ENCODE assay signal across 26 cellular contexts in genomic region chr10:89175821-89176220, GRCh38.
"Had no signal": no experiment of that assay in that cellular context is flagged by ENCODE, and none has a peak within 500 bp of the region (broad histone marks: within the 10 kb centered on the region; RNA-seq: fewer than 3 reads in every experiment).

No MANE protein-coding gene starts in this region.

- FAIRE-seq: bronchial epithelial cell had no signal

- DNase-seq: activated B cell treated with CpG ODN at 0.5 μM for 24 hours; activated CD4-positive, alpha-beta T cell treated with anti-CD3 and anti-CD28 coated beads for 1 hour; activated CD4-positive, alpha-beta T cell treated with anti-CD3 and anti-CD28 coated beads, Interleukin-2, amount 10 ng/mL, durations not matched to agents 24 days and 14 days; activated CD4-positive, alpha-beta T cell treated with anti-CD3 and anti-CD28 coated beads, Interleukin-2, amount 50 U/mL, for 48 hours; activated CD8-positive, alpha-beta memory T cell treated with anti-CD3 and anti-CD28 coated beads, Interleukin-2, amount 10 ng/mL, durations not matched to agents 7 days and 5 days; activated effector memory CD4-positive, alpha-beta T cell treated with Interleukin-2 at 50 U/mL for 16 hours; activated naive CD4-positive, alpha-beta T cell; activated T-cell treated with anti-CD3 and anti-CD28 coated beads, Interleukin-2, amount 50 U/mL, for 24 hours; amniotic stem cell; body of pancreas; central memory CD4-positive, alpha-beta T cell; Karpas-422; NCI-H1092; NCI-H1417; NCI-H1930; NCI-H2171; NCI-H345; NCI-H510A; NCI-H526 treated with DMSO at 0.1 percent for 48 hours; NK-92 treated with Interleukin-12 subunit alpha and Interleukin-12 subunit beta, amount 100 ng/mL, for 24 hours; Peyer's patch; SHP77; SW 1271; T-helper 9 cell had no signal

- ATAC-seq: activated CD8-positive, alpha-beta memory T cell treated with anti-CD3 and anti-CD28 coated beads, Interleukin-2, amount 10 ng/mL, durations not matched to agents 7 days and 5 days; body of pancreas; SK-N-SH treated with all-trans-retinoic acid at 6 μM for 48 hours had no signal
